In the genomic region with DNA sequence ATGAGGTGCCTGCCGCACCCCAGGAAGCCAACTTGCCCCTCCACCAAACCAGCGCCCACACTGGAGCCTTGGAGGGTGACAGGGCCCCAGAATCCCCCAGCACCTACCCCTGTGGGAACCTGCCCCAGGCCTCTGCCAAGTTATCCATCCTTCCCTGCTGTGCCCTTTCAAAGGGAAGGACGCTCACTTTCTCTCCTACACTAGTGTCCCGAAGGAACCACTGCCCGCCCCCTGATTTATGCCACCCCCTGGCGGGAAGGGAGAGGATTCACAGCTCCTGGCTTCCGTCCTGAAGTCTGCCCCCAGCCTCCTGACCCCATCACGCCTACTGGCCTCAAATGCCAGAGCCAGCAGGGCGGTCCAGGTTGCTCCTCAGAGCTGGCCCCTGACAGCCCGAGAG, we compare ENCODE assay signal across 9 cellular contexts. TPM values are rescaled to one million over a fixed set of nuclear protein-coding genes. Genes with fewer than 3 reads are reported as not detected.
DNase-seq lines count a peak whose midpoint lies in the region; ATAC-seq and TF ChIP-seq lines count a peak whose summit lies in the region.
"Had no signal": no experiment of that assay in that cellular context is flagged by ENCODE, and none has a peak within 500 bp of the region (broad histone marks: within the 10 kb centered on the region; RNA-seq: fewer than 3 reads in every experiment).

No MANE protein-coding gene starts in this region.

- peaks cover 14% of the 10 kb centered on the region for H3K4me1 Mint-ChIP-seq in activated T-helper 17 cell treated with anti-CD3 and anti-CD28 coated beads, Interleukin-2, amount 50 U/mL, for 72 hours

- H3K9me3 Mint-ChIP-seq in activated T-helper 17 cell treated with anti-CD3 and anti-CD28 coated beads, Interleukin-2, amount 50 U/mL, for 72 hours, result no peaks in the 10 kb centered on the region

- H3K4me1 ChIP-seq in ACC112 (ENCODE audit: control insufficient read depth, insufficient read depth, low read length, unreplicated experiment), result peaks cover 4% of the 10 kb centered on the region

- H3K27ac ChIP-seq in ACC112 (ENCODE audit: low read depth, low read length), result no peak overlapping the region

- no peaks in the 10 kb centered on the region for H3K36me3 Mint-ChIP-seq in activated T-helper 17 cell treated with anti-CD3 and anti-CD28 coated beads, Interleukin-2, amount 50 U/mL, for 72 hours (ENCODE audit: low read depth)

- no peaks in the 10 kb centered on the region for H3K27me3 ChIP-seq in ACC112 (ENCODE audit: insufficient read depth, low read length)
- H3K27me3 ChIP-seq: adrenal gland had no signal

- peak overlapping the region; percentile 61 for H3K27ac Mint-ChIP-seq in activated T-helper 17 cell treated with anti-CD3 and anti-CD28 coated beads, Interleukin-2, amount 50 U/mL, for 72 hours

- H3K79me2 ChIP-seq in ACC112 (ENCODE audit: control insufficient read depth, insufficient read depth, low read length, unreplicated experiment), result peaks cover 3% of the 10 kb centered on the region

- peak; percentile 25 for TF ChIP-seq CTCF in GM20000 (IDR thresholded peaks at IDR 0.05; ENCODE audit: extremely low read depth, missing control alignments)

- H3K4me3 ChIP-seq in ACC112 (ENCODE audit: low read depth, low read length), result peak overlapping the region; percentile 79; the same call in 1 of the 2 replicates

- H3K36me3 ChIP-seq in ACC112 (ENCODE audit: insufficient read depth, low read length), result no peaks in the 10 kb centered on the region
- H3K36me3 ChIP-seq: adrenal gland had no signal

- no peaks in the 10 kb centered on the region for H3K27me3 Mint-ChIP-seq in activated T-helper 17 cell treated with anti-CD3 and anti-CD28 coated beads, Interleukin-2, amount 50 U/mL, for 72 hours

- no peak for ATAC-seq in activated T-helper 17 cell treated with anti-CD3 and anti-CD28 coated beads, Interleukin-2, amount 50 U/mL, for 72 hours (replicated peaks)
- ATAC-seq in GM21786 (IDR thresholded peaks at IDR 0.05; ENCODE audit: unreplicated experiment), result no peak
- ATAC-seq in HG02852 (IDR thresholded peaks at IDR 0.05; ENCODE audit: unreplicated experiment), result no peak

- no peak overlapping the region for H2AFZ ChIP-seq in ACC112 (ENCODE audit: low read length, unreplicated experiment)

- DNase-seq in GM20000 (ENCODE audit: low spot score) (peak; percentile 49), inferior parietal cortex (ENCODE audit: extremely low spot score) (peak; percentile 32), MV-4-11 (lab: John Stamatoyannopoulos, UW) (no peak), UCSD-AML1 (lab: John Stamatoyannopoulos, UW; ENCODE audit: unreplicated experiment) (no peak)

- peak overlapping the region; percentile 75 for H3K4me3 Mint-ChIP-seq in activated T-helper 17 cell treated with anti-CD3 and anti-CD28 coated beads, Interleukin-2, amount 50 U/mL, for 72 hours

RNA-seq across cellular contexts. Expression of gene EVI5L, which starts 1.4 kb away (rescaled TPM):
- total RNA-seq in activated T-helper 17 cell treated with anti-CD3 and anti-CD28 coated beads, Interleukin-2, amount 50 U/mL, for 72 hours, result 1 to 10 TPM; 3.6 to 4.5 TPM

RNA-seq across cellular contexts. Expression of gene PRR36, which starts 42.7 kb away (rescaled TPM):
- total RNA-seq in activated T-helper 17 cell treated with anti-CD3 and anti-CD28 coated beads, Interleukin-2, amount 50 U/mL, for 72 hours, result under 1 TPM; 0.19 to 0.21 TPM

RNA-seq across cellular contexts. Expression of gene LRRC8E, which starts 56.9 kb away (rescaled TPM):
- total RNA-seq in activated T-helper 17 cell treated with anti-CD3 and anti-CD28 coated beads, Interleukin-2, amount 50 U/mL, for 72 hours, result not detected

Comparison
In these comparisons a context has a peak if more than half of its experiments do, and no peak if none do; other contexts are left out.
1. DNase-seq: peak in GM20000 (single experiment) and inferior parietal cortex (single experiment); none in MV-4-11 (single experiment) and UCSD-AML1 (single experiment).